In the genomic region with DNA sequence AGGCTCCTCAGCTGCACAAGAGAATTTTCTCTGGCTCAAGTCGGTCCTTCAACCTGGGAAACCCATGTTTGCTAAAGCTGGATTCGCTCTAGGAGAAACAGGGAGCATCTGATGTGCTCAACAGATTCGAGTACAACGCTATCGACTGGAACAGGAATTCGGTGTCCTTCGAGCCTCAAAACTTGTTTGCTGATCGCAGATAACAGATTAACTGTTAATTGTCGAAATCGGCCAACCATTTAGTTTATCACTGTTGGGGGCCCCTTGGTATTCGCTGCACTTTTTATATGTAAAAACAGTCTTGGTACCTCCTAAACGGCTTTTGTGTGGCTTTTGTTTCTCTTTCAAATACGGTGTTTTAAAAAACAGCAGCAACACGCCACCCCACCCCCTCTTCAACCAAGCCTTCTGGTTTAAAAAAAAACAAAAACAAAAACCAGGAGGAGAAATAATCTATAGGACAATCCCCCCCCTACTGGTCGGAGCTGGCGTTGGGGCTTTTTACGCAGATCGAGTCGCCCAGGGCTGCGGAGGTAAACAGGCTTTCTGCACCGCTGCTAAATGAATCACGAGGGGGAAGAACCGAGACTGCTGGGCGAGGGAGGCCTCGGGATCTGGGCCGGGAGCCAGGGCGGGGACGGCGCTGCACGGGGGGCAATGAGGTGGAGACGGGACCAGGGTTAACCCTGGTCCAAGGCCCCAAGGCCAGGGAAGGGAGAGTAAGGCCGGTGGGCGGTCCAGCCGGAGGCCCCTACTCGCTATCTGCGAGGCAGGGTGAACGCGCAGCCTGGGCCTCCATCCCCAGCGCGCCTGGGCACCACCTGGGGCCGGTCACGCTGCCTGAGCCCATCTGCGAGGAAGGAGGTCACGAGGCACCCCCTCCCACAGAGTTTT, we compare ENCODE assay signal across 1 cellular context.
TF ChIP-seq lines count a peak whose summit lies in the region.

No MANE protein-coding gene starts in this region.

TF ChIP-seq in K562, 482 proteins besides CTCF, POLR2A, EP300 and RAD21 (continued from another document and continues in another):
- no peak for TF ChIP-seq ELK1 (CRISPR knock-in tag; IDR thresholded peaks at IDR 0.05)
- no peak for TF ChIP-seq MECOM (CRISPR knock-in tag; IDR thresholded peaks at IDR 0.05)
- TF ChIP-seq NCOA2 (IDR thresholded peaks at IDR 0.05; ENCODE audit: partially characterized antibody in 2 of 2), result no peak
- TF ChIP-seq ZBTB7A (IDR thresholded peaks at IDR 0.05; ENCODE audit: borderline replicate concordance, control insufficient read depth, low read depth, low read length), result peak; percentile 42; the same call in 1 of the 2 replicates
- TF ChIP-seq ZEB2 (IDR thresholded peaks at IDR 0.05), result no peak
- no peak for TF ChIP-seq BRF1 (IDR thresholded peaks at IDR 0.05; ENCODE audit: borderline replicate concordance, extremely low read depth, insufficient read length)
- TF ChIP-seq CTBP1 (IDR thresholded peaks at IDR 0.05; ENCODE audit: borderline replicate concordance), result peak; percentile 47
- no peak for TF ChIP-seq FOXP4 (CRISPR knock-in tag; IDR thresholded peaks at IDR 0.05; ENCODE audit: borderline replicate concordance)
- TF ChIP-seq CREM (IDR thresholded peaks at IDR 0.05; ENCODE audit: low read depth), result peak; percentile 17; the same call in 1 of the 2 replicates
- no peak for TF ChIP-seq ZC3H8 (IDR thresholded peaks at IDR 0.05)
- no peak for TF ChIP-seq THRA (IDR thresholded peaks at IDR 0.05)
- peak; percentile 61 for TF ChIP-seq BRD9 (IDR thresholded peaks at IDR 0.05; ENCODE audit: low read depth, partially characterized antibody)
- peak; percentile 64; the same call in 1 of the 2 replicates for TF ChIP-seq CXXC5 (CRISPR knock-in tag; IDR thresholded peaks at IDR 0.05)
- no peak for TF ChIP-seq MED1 (CRISPR knock-in tag; IDR thresholded peaks at IDR 0.05; ENCODE audit: borderline replicate concordance)
- no peak for TF ChIP-seq ZNF57 (CRISPR knock-in tag; IDR thresholded peaks at IDR 0.05)
- TF ChIP-seq ZNF668 (CRISPR knock-in tag; IDR thresholded peaks at IDR 0.05), result no peak
- TF ChIP-seq HLTF (IDR thresholded peaks at IDR 0.05), result no peak
- TF ChIP-seq, protein P1, sequence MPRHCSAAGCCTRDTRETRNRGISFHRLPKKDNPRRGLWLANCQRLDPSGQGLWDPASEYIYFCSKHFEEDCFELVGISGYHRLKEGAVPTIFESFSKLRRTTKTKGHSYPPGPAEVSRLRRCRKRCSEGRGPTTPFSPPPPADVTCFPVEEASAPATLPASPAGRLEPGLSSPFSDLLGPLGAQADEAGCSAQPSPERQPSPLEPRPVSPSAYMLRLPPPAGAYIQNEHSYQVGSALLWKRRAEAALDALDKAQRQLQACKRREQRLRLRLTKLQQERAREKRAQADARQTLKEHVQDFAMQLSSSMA (CRISPR knock-in tag; IDR thresholded peaks at IDR 0.05), result no peak
- no peak for TF ChIP-seq ZNF431 (CRISPR knock-in tag; IDR thresholded peaks at IDR 0.05)
- TF ChIP-seq, protein P2, sequence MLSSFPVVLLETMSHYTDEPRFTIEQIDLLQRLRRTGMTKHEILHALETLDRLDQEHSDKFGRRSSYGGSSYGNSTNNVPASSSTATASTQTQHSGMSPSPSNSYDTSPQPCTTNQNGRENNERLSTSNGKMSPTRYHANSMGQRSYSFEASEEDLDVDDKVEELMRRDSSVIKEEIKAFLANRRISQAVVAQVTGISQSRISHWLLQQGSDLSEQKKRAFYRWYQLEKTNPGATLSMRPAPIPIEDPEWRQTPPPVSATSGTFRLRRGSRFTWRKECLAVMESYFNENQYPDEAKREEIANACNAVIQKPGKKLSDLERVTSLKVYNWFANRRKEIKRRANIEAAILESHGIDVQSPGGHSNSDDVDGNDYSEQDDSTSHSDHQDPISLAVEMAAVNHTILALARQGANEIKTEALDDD (IDR thresholded peaks at IDR 0.05), result no peak; the same call in none of the 2 replicates
- TF ChIP-seq MEF2D (tag; conservative IDR thresholded peaks at IDR 0.05; ENCODE audit: low read depth), result no peak
- no peak for TF ChIP-seq BDP1 (IDR thresholded peaks at IDR 0.05; ENCODE audit: insufficient read depth, insufficient read length)
- TF ChIP-seq ZBTB17 (CRISPR knock-in tag; IDR thresholded peaks at IDR 0.05), result no peak
- peak; percentile 30 for TF ChIP-seq NFRKB (IDR thresholded peaks at IDR 0.05; ENCODE audit: low read depth)
- peak; percentile 68 for TF ChIP-seq CTCFL (IDR thresholded peaks at IDR 0.05; ENCODE audit: borderline replicate concordance, insufficient read depth, low read depth, low read length, poor library complexity, severe bottlenecking)
- no peak; the same call in 1 of the 2 replicates for TF ChIP-seq CBFA2T2 (conservative IDR thresholded peaks at IDR 0.05)
- TF ChIP-seq, protein P3, sequence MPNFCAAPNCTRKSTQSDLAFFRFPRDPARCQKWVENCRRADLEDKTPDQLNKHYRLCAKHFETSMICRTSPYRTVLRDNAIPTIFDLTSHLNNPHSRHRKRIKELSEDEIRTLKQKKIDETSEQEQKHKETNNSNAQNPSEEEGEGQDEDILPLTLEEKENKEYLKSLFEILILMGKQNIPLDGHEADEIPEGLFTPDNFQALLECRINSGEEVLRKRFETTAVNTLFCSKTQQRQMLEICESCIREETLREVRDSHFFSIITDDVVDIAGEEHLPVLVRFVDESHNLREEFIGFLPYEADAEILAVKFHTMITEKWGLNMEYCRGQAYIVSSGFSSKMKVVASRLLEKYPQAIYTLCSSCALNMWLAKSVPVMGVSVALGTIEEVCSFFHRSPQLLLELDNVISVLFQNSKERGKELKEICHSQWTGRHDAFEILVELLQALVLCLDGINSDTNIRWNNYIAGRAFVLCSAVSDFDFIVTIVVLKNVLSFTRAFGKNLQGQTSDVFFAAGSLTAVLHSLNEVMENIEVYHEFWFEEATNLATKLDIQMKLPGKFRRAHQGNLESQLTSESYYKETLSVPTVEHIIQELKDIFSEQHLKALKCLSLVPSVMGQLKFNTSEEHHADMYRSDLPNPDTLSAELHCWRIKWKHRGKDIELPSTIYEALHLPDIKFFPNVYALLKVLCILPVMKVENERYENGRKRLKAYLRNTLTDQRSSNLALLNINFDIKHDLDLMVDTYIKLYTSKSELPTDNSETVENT (CRISPR knock-in tag; IDR thresholded peaks at IDR 0.05), result no peak
- no peak for TF ChIP-seq TRIM28 (IDR thresholded peaks at IDR 0.05)
- TF ChIP-seq DIDO1 (tag; IDR thresholded peaks at IDR 0.05; ENCODE audit: low read depth), result no peak
- no peak for TF ChIP-seq ZNF23 (CRISPR knock-in tag; IDR thresholded peaks at IDR 0.05)
- no peak for TF ChIP-seq CHD2 (IDR thresholded peaks at IDR 0.05; ENCODE audit: low read depth, low read length)
- TF ChIP-seq, protein P4, sequence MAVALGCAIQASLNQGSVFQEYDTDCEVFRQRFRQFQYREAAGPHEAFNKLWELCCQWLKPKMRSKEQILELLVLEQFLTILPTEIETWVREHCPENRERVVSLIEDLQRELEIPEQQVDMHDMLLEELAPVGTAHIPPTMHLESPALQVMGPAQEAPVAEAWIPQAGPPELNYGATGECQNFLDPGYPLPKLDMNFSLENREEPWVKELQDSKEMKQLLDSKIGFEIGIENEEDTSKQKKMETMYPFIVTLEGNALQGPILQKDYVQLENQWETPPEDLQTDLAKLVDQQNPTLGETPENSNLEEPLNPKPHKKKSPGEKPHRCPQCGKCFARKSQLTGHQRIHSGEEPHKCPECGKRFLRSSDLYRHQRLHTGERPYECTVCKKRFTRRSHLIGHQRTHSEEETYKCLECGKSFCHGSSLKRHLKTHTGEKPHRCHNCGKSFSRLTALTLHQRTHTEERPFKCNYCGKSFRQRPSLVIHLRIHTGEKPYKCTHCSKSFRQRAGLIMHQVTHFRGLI (CRISPR knock-in tag; IDR thresholded peaks at IDR 0.05), result no peak
- TF ChIP-seq PHB (CRISPR knock-in tag; IDR thresholded peaks at IDR 0.05), result no peak
- TF ChIP-seq ZNF407 (IDR thresholded peaks at IDR 0.05; ENCODE audit: low read depth), result no peak
- TF ChIP-seq ZNF41 (CRISPR knock-in tag; conservative IDR thresholded peaks at IDR 0.05), result no peak
